Comparison of ENCODE assay signal across 8 cellular contexts in genomic region chr5:31824886-31825774, GRCh38.
DNase-seq lines count a peak whose midpoint lies in the region; ATAC-seq and TF ChIP-seq lines count a peak whose summit lies in the region.

No MANE protein-coding gene starts in this region.

- DNase-seq in AG08396 (ENCODE audit: low spot score), result peak; percentile 39
- DNase-seq in NAMALWA (ENCODE audit: low spot score), result peak; percentile 72
- peak; percentile 27 for DNase-seq in SKM-1 (lab: John Stamatoyannopoulos, UW; ENCODE audit: unreplicated experiment)
- DNase-seq in brain microvascular endothelial cell, result peak; percentile 61
- peak; percentile 73 for DNase-seq in iris pigment epithelial cell (ENCODE audit: low read depth)
- DNase-seq in stimulated activated CD4-positive, alpha-beta T cell treated with anti-CD3 and anti-CD28 coated beads, Interleukin-1b, Interleukin-23, amount 100 ng/mL, for 48 hours, result peak; percentile 13

- TF ChIP-seq CTCF in brain microvascular endothelial cell (IDR thresholded peaks at IDR 0.05; ENCODE audit: low read depth, low read length, missing control alignments), result peak; percentile 78

- H3K36me3 ChIP-seq in brain microvascular endothelial cell (replicated peaks), result no peaks in the 10 kb centered on the region

- no peak overlapping the region for H3K4me3 ChIP-seq in brain microvascular endothelial cell (ENCODE audit: low read depth, low read length)

- H3K27ac ChIP-seq in brain microvascular endothelial cell, result no peak overlapping the region

- peak; percentile 56 for ATAC-seq in GM18861 (IDR thresholded peaks at IDR 0.05; ENCODE audit: unreplicated experiment)
- no peak for ATAC-seq in GM21825 (IDR thresholded peaks at IDR 0.05; ENCODE audit: unreplicated experiment)

- in situ Hi-C loops in brain microvascular endothelial cell (cut with HindIII; ENCODE audit: low pct_ligation_motif_present, low sequenced_read_pairs), result loop anchor here (25.0 kb wide), 2 partner anchors 237 to 238 kb away; no protein-coding TSS in a partner anchor

- peaks cover 4% of the 10 kb centered on the region for H3K27me3 ChIP-seq in brain microvascular endothelial cell (replicated peaks)

Comparison
In these comparisons a context has a peak if more than half of its experiments do, and no peak if none do; other contexts are left out.
1. DNase-seq: peak in every context shown above with its lines; median percentile 73 in iris pigment epithelial cell; 72 in NAMALWA; 61 in brain microvascular endothelial cell; 39 in AG08396; 27 in SKM-1; 13 in stimulated activated CD4-positive, alpha-beta T cell treated with anti-CD3 and anti-CD28 coated beads, Interleukin-1b, Interleukin-23, amount 100 ng/mL, for 48 hours.